ENCODE assay signal across 9 cellular contexts in genomic region chr1:156896490-156897033, GRCh38. TPM values are rescaled to one million over a fixed set of nuclear protein-coding genes. Genes with fewer than 3 reads are reported as not detected.
DNase-seq lines count a peak whose midpoint lies in the region; ATAC-seq, FAIRE-seq and TF ChIP-seq lines count a peak whose summit lies in the region.
"Had no signal": no experiment of that assay in that cellular context is flagged by ENCODE, and none has a peak within 500 bp of the region (broad histone marks: within the 10 kb centered on the region; RNA-seq: fewer than 3 reads in every experiment).

No MANE protein-coding gene starts in this region.

- peaks cover 8% of the 10 kb centered on the region for H3K4me1 ChIP-seq in smooth muscle cell (ENCODE audit: low read depth)

- no peak for FAIRE-seq in H54 (lab: Jason Lieb, UNC)

- no peaks in the 10 kb centered on the region for H3K27me3 ChIP-seq in smooth muscle cell (ENCODE audit: low read depth)

- no peak overlapping the region for H3K9ac ChIP-seq in smooth muscle cell (ENCODE audit: low read depth)

- TF ChIP-seq CTCF in WI38 (IDR thresholded peaks at IDR 0.05; ENCODE audit: low read depth, low read length) = no peak
- no peak for TF ChIP-seq CTCF in smooth muscle cell (IDR thresholded peaks at IDR 0.05; ENCODE audit: borderline replicate concordance, insufficient read depth, poor library complexity, severe bottlenecking)

- DNase-seq in H54 (ENCODE audit: insufficient read length, low spot score) = peak; percentile 98
- peak; percentile 65 for DNase-seq in left cardiac atrium
- no peak for DNase-seq in smooth muscle cell (lab: John Stamatoyannopoulos, UW; ENCODE audit: unreplicated experiment)
- no peak for DNase-seq in NCI-H345 (lab: John Stamatoyannopoulos, UW)
- no peak for DNase-seq in medulla oblongata (ENCODE audit: extremely low spot score)
- no peak for DNase-seq in NCI-H526 (lab: John Stamatoyannopoulos, UW)
- no peak for DNase-seq in SHP77 treated with DMSO at 0.1 percent for 48 hours (lab: John Stamatoyannopoulos, UW)
- DNase-seq: stimulated activated CD4-positive, alpha-beta T cell treated with anti-CD3 and anti-CD28 coated beads, Interleukin-2, amount 100 ng/mL, for 24 hours had no signal

- H3K79me2 ChIP-seq in smooth muscle cell (ENCODE audit: low read depth) = no peaks in the 10 kb centered on the region

- H3K4me3 ChIP-seq in WI38 (ENCODE audit: low read depth, low read length) (peak overlapping the region; percentile 1; the same call in 1 of the 2 replicates), smooth muscle cell (no peak overlapping the region)

- no peaks in the 10 kb centered on the region for H4K20me1 ChIP-seq in smooth muscle cell (ENCODE audit: low read depth)

- no peak overlapping the region for H2AFZ ChIP-seq in smooth muscle cell (ENCODE audit: low read depth)

- no peaks in the 10 kb centered on the region for H3K9me3 ChIP-seq in smooth muscle cell (replicated peaks; ENCODE audit: low read depth)

- 64% methylated on average over 16 of the region's 16 CpGs for WGBS in smooth muscle cell (ENCODE audit: low lambda C conversion rate)

- peak overlapping the region; percentile 80 for H3K27ac ChIP-seq in smooth muscle cell (ENCODE audit: low read depth)

- peaks cover 4% of the 10 kb centered on the region for H3F3A ChIP-seq in smooth muscle cell (ENCODE audit: low read depth)

- H3K4me2 ChIP-seq in smooth muscle cell = peak overlapping the region; percentile 76

- no peaks in the 10 kb centered on the region for H3K36me3 ChIP-seq in smooth muscle cell (ENCODE audit: low read depth)

- no peak; the same call in 1 of the 2 replicates for TF ChIP-seq POLR2A in H54 (IDR thresholded peaks at IDR 0.05; ENCODE audit: low read depth, low read length)

- intact Hi-C loops in left cardiac atrium (cut with DNase I) = no loop called here

- peak in 1 of 2 donors; percentile 36 for ATAC-seq in left cardiac atrium

RNA-seq across cellular contexts. Expression of gene PEAR1, which starts 3.0 kb away (rescaled TPM):
- total RNA-seq in left cardiac atrium (10 to 100 TPM in 1 of 2 donors, 1 to 10 TPM in 1; 7.2 to 10.4 TPM), smooth muscle cell (2.3 and 2.7 TPM in 2 replicates)
- 3.7 and 4.4 TPM in 2 replicates for polyA plus RNA-seq in smooth muscle cell

RNA-seq across cellular contexts. Expression of gene LRRC71, which starts 23.9 kb away (rescaled TPM):
- total RNA-seq in left cardiac atrium (not detected), smooth muscle cell (not detected in 2 replicates)
- 0.33 TPM in 1 of 2 replicates, not detected in the other for polyA plus RNA-seq in smooth muscle cell

RNA-seq across cellular contexts. Expression of gene NTRK1, which starts 35.9 kb away (rescaled TPM):
- total RNA-seq in left cardiac atrium (1 to 10 TPM; 2.1 to 2.5 TPM), smooth muscle cell (0.85 and 1.2 TPM in 2 replicates)
- polyA plus RNA-seq in smooth muscle cell = 3.6 and 5.3 TPM in 2 replicates

RNA-seq across cellular contexts. Expression of gene INSRR, which starts 37.6 kb away (rescaled TPM):
- total RNA-seq in left cardiac atrium (under 1 TPM; 0.05 to 0.12 TPM), smooth muscle cell (0.09 and 0.36 TPM in 2 replicates)
- 0.45 and 0.67 TPM in 2 replicates for polyA plus RNA-seq in smooth muscle cell

Comparison
In these comparisons a context has a peak if more than half of its experiments do, and no peak if none do; other contexts are left out.
1. DNase-seq: peak in H54 (single experiment) and left cardiac atrium (single experiment); none in smooth muscle cell (single experiment), NCI-H345 (single experiment), medulla oblongata (single experiment), NCI-H526 (0 of 2) and SHP77 treated with DMSO at 0.1 percent for 48 hours (single experiment).